In the genomic region with DNA sequence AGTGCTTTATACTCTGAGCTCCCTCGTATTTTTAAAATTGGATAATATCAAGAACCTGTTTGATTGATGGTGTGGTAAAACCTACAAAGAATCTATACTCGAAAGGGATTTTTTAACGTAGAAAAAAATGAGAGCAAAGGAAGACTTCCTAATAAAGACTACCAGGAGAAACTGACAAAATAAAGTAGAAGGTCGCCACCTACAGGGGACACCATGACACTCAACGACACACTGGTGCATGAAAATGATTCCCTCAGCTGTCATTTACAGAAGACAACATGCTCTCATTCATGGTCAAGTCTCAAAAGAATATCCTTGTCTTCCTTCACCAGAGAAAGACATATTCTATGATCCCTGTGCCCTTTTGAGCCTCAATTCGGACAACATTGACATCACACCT, we compare ENCODE assay signal across 8 cellular contexts. TPM values are rescaled to one million over a fixed set of nuclear protein-coding genes. Genes with fewer than 3 reads are reported as not detected.
DNase-seq lines count a peak whose midpoint lies in the region; ATAC-seq and TF ChIP-seq lines count a peak whose summit lies in the region.

No MANE protein-coding gene starts in this region.

- H3K36me3 ChIP-seq in BJ (ENCODE audit: control insufficient read depth, insufficient read depth, low read length) (no peaks in the 10 kb centered on the region), heart right ventricle (no peaks in the 10 kb centered on the region)

- WGBS in heart right ventricle, 2 donors, result 25 to 31% methylated on average over 6 of the region's 6 CpGs

- CTCF ChIA-PET in BJ (lab: Yijun Ruan, JAX), result interaction anchor here (0.8 to 7.1 kb wide), 22 partner anchors 8 to 503 kb away, joined by 3 to 95 read pairs (median 4); partner anchors contain the start of gene NHSL1

- TF ChIP-seq CTCF in BJ (IDR thresholded peaks at IDR 0.05; ENCODE audit: insufficient read depth, low read depth, low read length) (peak; percentile 47), heart right ventricle (IDR thresholded peaks at IDR 0.05) (peak; percentile 11 to 67 (median 56))

- no peak for DNase-seq in BJ (ENCODE audit: low read depth)
- peak; percentile 8 for DNase-seq in GM19238 (ENCODE audit: insufficient read length, low spot score)
- peak; percentile 87 for DNase-seq in NCI-H82 (lab: John Stamatoyannopoulos, UW)
- DNase-seq in activated naive CD4-positive, alpha-beta T cell treated with anti-CD3 and anti-CD28 coated beads, Interleukin-2, amount 50 U/mL, for 16 hours, result peak; percentile 30
- DNase-seq in heart right ventricle, result peak in 1 of 2 donors; percentile 53
- DNase-seq in stimulated activated CD4-positive, alpha-beta T cell treated with anti-CD3 and anti-CD28 coated beads, Interleukin-12 subunit alpha, Interleukin-12 subunit beta, amount 100 ng/mL, for 4 hours, result peak; percentile 12
- DNase-seq in HuH-7 (ENCODE audit: low spot score), result no peak

- no peaks in the 10 kb centered on the region for H3K9me3 ChIP-seq in heart right ventricle

- H3K27me3 ChIP-seq in BJ (ENCODE audit: control insufficient read depth, insufficient read depth, low read length), result no peaks in the 10 kb centered on the region
- H3K27me3 ChIP-seq in heart right ventricle, result no peaks in the 10 kb centered on the region

- peaks cover 0 to 41% (median 9%) of the 10 kb centered on the region in 9 donors for H3K4me1 ChIP-seq in heart right ventricle

- no peak overlapping the region for H3K27ac ChIP-seq in heart right ventricle

- peak in 5 of 8 donors; percentile 51 to 68 (median 64) for ATAC-seq in heart right ventricle
- no peak for ATAC-seq in GM18867 (IDR thresholded peaks at IDR 0.05; ENCODE audit: unreplicated experiment)

- intact Hi-C loops in heart right ventricle (cut with DNase I), result loop anchor here in 3 of 10 donors (2.0 to 10.0 kb wide), 3 partner anchors 75 to 79 kb away; no protein-coding TSS in a partner anchor

- POLR2A ChIA-PET in BJ (lab: Charles Lee), result no interaction called here

- H3K4me3 ChIP-seq in BJ (ENCODE audit: low read depth, low read length) (no peak overlapping the region), heart right ventricle (no peak overlapping the region)

RNA-seq across cellular contexts. Expression of gene NHSL1, which starts 10.1 kb away (rescaled TPM):
- polyA plus RNA-seq in BJ (2011; rRNA removed) (3.3 and 3.6 TPM in 2 replicates), heart right ventricle (10 to 100 TPM in 1 of 2 donors, 1 to 10 TPM in 1; 5.0 to 14.9 TPM)
- 16.4 and 16.7 TPM in 2 replicates for polyA minus RNA-seq in BJ (2011; rRNA and poly(A)+ RNA removed)
- 10 to 100 TPM; 35.5 to 97.4 (median 75.5) TPM for total RNA-seq in heart right ventricle

Comparison
In these comparisons a context has a peak if more than half of its experiments do, and no peak if none do; other contexts are left out.
1. DNase-seq: peak in GM19238 (single experiment), NCI-H82 (single experiment), activated naive CD4-positive, alpha-beta T cell treated with anti-CD3 and anti-CD28 coated beads, Interleukin-2, amount 50 U/mL, for 16 hours (single experiment) and stimulated activated CD4-positive, alpha-beta T cell treated with anti-CD3 and anti-CD28 coated beads, Interleukin-12 subunit alpha, Interleukin-12 subunit beta, amount 100 ng/mL, for 4 hours (single experiment); none in BJ (single experiment) and HuH-7 (single experiment).